In genomic region chr15:76337739-76338554, GRCh38 we compare ENCODE assay signal across 1 cellular context.
TF ChIP-seq lines count a peak whose summit lies in the region.

No MANE protein-coding gene starts in this region.

TF ChIP-seq in HepG2, 621 proteins besides CTCF, POLR2A, EP300 and RAD21 (continued from another document and continues in another):
- no peak for TF ChIP-seq PRDM4 (CRISPR knock-in tag; IDR thresholded peaks at IDR 0.05; ENCODE audit: borderline replicate concordance)
- peak; percentile 52; the same call in 1 of the 2 replicates for TF ChIP-seq ZFP82 (CRISPR knock-in tag; IDR thresholded peaks at IDR 0.05; ENCODE audit: borderline replicate concordance)
- peak; percentile 59 for TF ChIP-seq NR2C2 (CRISPR knock-in tag; IDR thresholded peaks at IDR 0.05; ENCODE audit: borderline replicate concordance)
- TF ChIP-seq LRRFIP1 (CRISPR knock-in tag; conservative IDR thresholded peaks at IDR 0.05) = no peak
- no peak for TF ChIP-seq ADNP (CRISPR knock-in tag; IDR thresholded peaks at IDR 0.05)
- TF ChIP-seq ZNF775 (CRISPR knock-in tag; IDR thresholded peaks at IDR 0.05; ENCODE audit: borderline replicate concordance) = 0 out of 2 replicates have a peak, but pooled peaks have one; percentile 26
- no peak for TF ChIP-seq FOXO1 (CRISPR knock-in tag; IDR thresholded peaks at IDR 0.05)
- TF ChIP-seq RFXAP (CRISPR knock-in tag; IDR thresholded peaks at IDR 0.05; ENCODE audit: borderline replicate concordance) = 0 out of 2 replicates have a peak, but pooled peaks have one; percentile 66
- TF ChIP-seq ATF1 (CRISPR knock-in tag; IDR thresholded peaks at IDR 0.05) = no peak
- no peak for TF ChIP-seq E2F1 (CRISPR knock-in tag; IDR thresholded peaks at IDR 0.05)
- no peak for TF ChIP-seq ATRX (CRISPR knock-in tag; IDR thresholded peaks at IDR 0.05; ENCODE audit: borderline replicate concordance)
- TF ChIP-seq ZNF432 (CRISPR knock-in tag; IDR thresholded peaks at IDR 0.05; ENCODE audit: borderline replicate concordance) = no peak
- no peak for TF ChIP-seq ARID5B (CRISPR knock-in tag; IDR thresholded peaks at IDR 0.05)
- no peak for TF ChIP-seq ZFP1 (CRISPR knock-in tag; IDR thresholded peaks at IDR 0.05)
- no peak; the same call in 1 of the 2 replicates for TF ChIP-seq SNAPC2 (CRISPR knock-in tag; IDR thresholded peaks at IDR 0.05)
- no peak for TF ChIP-seq ZSCAN25 (CRISPR knock-in tag; IDR thresholded peaks at IDR 0.05)
- no peak for TF ChIP-seq SUZ12 (IDR thresholded peaks at IDR 0.05; ENCODE audit: low read depth, low read length)
- no peak for TF ChIP-seq ZBTB4 (CRISPR knock-in tag; IDR thresholded peaks at IDR 0.05; ENCODE audit: borderline replicate concordance)
- TF ChIP-seq ARNT2 (CRISPR knock-in tag; IDR thresholded peaks at IDR 0.05; ENCODE audit: low read depth) = peak; percentile 74; the same call in 1 of the 2 replicates
- no peak for TF ChIP-seq RELA (CRISPR knock-in tag; IDR thresholded peaks at IDR 0.05)
- peak; percentile 85 for TF ChIP-seq UBTF (CRISPR knock-in tag; IDR thresholded peaks at IDR 0.05)
- 0 out of 2 replicates have a peak, but pooled peaks have one; percentile 47 for TF ChIP-seq AKAP8 (CRISPR knock-in tag; IDR thresholded peaks at IDR 0.05)
- TF ChIP-seq SMARCE1 (IDR thresholded peaks at IDR 0.05; ENCODE audit: borderline replicate concordance) = no peak
- TF ChIP-seq GRHL1 (CRISPR knock-in tag; conservative IDR thresholded peaks at IDR 0.05) = no peak
- TF ChIP-seq ZNF749 (CRISPR knock-in tag; IDR thresholded peaks at IDR 0.05; ENCODE audit: borderline replicate concordance) = peak; percentile 55; the same call in 1 of the 2 replicates
- no peak for TF ChIP-seq MATR3 (CRISPR knock-in tag; IDR thresholded peaks at IDR 0.05)
- TF ChIP-seq ZNF558 (CRISPR knock-in tag; IDR thresholded peaks at IDR 0.05; ENCODE audit: borderline replicate concordance) = no peak
- TF ChIP-seq ZNF816 (CRISPR knock-in tag; IDR thresholded peaks at IDR 0.05; ENCODE audit: borderline replicate concordance) = 0 out of 2 replicates have a peak, but pooled peaks have one; percentile 47
- TF ChIP-seq ATAD3A (CRISPR knock-in tag; IDR thresholded peaks at IDR 0.05) = no peak
- 0 out of 2 replicates have a peak, but pooled peaks have one; percentile 49 for TF ChIP-seq ZNF256 (CRISPR knock-in tag; conservative IDR thresholded peaks at IDR 0.05)
- peak; percentile 74; the same call in 1 of the 2 replicates for TF ChIP-seq ZNF33B (CRISPR knock-in tag; IDR thresholded peaks at IDR 0.05)
- peak; percentile 75; the same call in 1 of the 2 replicates for TF ChIP-seq ETS1 (CRISPR knock-in tag; IDR thresholded peaks at IDR 0.05)
- peak; percentile 87 for TF ChIP-seq MTF1 (CRISPR knock-in tag; IDR thresholded peaks at IDR 0.05)
- TF ChIP-seq SRY (CRISPR knock-in tag; IDR thresholded peaks at IDR 0.05) = peak; percentile 83; the same call in 1 of the 2 replicates
- TF ChIP-seq ZNF672 (CRISPR knock-in tag; IDR thresholded peaks at IDR 0.05) = 0 out of 2 replicates have a peak, but pooled peaks have one; percentile 4
- TF ChIP-seq ZNF557 (CRISPR knock-in tag; IDR thresholded peaks at IDR 0.05) = no peak
- no peak for TF ChIP-seq AHR (CRISPR knock-in tag; IDR thresholded peaks at IDR 0.05)
- TF ChIP-seq ZNF24 (IDR thresholded peaks at IDR 0.05) = no peak
- 0 out of 2 replicates have a peak, but pooled peaks have one; percentile 18 for TF ChIP-seq ZNF740 (CRISPR knock-in tag; IDR thresholded peaks at IDR 0.05)
- TF ChIP-seq POLR2AphosphoS2 (IDR thresholded peaks at IDR 0.05; ENCODE audit: low read depth, low read length) = no peak
- TF ChIP-seq ZNF766 (CRISPR knock-in tag; IDR thresholded peaks at IDR 0.05; ENCODE audit: borderline replicate concordance) = peak; percentile 31; the same call in 1 of the 2 replicates
- TF ChIP-seq ZNF546 (CRISPR knock-in tag; conservative IDR thresholded peaks at IDR 0.05) = peak; percentile 72; the same call in 1 of the 2 replicates
